9 cellular contexts compared by ENCODE assay signal in genomic region chr22:20583471-20583922, GRCh38.
DNase-seq lines count a peak whose midpoint lies in the region; ATAC-seq and TF ChIP-seq lines count a peak whose summit lies in the region.
"Had no signal": no experiment of that assay in that cellular context is flagged by ENCODE, and none has a peak within 500 bp of the region (broad histone marks: within the 10 kb centered on the region; RNA-seq: fewer than 3 reads in every experiment).

No MANE protein-coding gene starts in this region.

- H3K4me1 Mint-ChIP-seq in activated naive CD4-positive, alpha-beta T cell treated with anti-CD3 and anti-CD28 coated beads, Interleukin-2, amount 10 ng/mL, durations not matched to agents 7 days and 5 days: peaks cover 3% of the 10 kb centered on the region
- peaks cover 0 to 2% of the 10 kb centered on the region in 2 donors for H3K4me1 Mint-ChIP-seq in stimulated activated naive B cell treated with anti-CD40 and anti-IgM and Interleukin-4, amounts not matched to agents 10 μg/mL and 1 μg/mL and 100 μg/mL, for 72 hours
- peaks cover 5% of the 10 kb centered on the region for H3K4me1 Mint-ChIP-seq in activated CD8-positive, alpha-beta T cell treated with anti-CD3 and anti-CD28 coated beads, Interleukin-2, amount 10 ng/mL, durations not matched to agents 7 days and 5 days (ENCODE audit: low read depth)

- POLR2A ChIA-PET in RWPE1 (lab: Yijun Ruan, JAX; ENCODE audit: low non-redundant PET): no interaction called here
- POLR2A ChIA-PET in activated CD8-positive, alpha-beta T cell treated with anti-CD3 and anti-CD28 coated beads, Interleukin-2, amount 10 ng/mL, durations not matched to agents 7 days and 5 days (lab: Charles Lee): interaction anchor here (0.7 kb wide), 1 partner anchor 1142 kb away, joined by 4 read pairs; no protein-coding TSS in a partner anchor

- peak overlapping the region; percentile 99 for H3K27ac ChIP-seq in RWPE1
- H3K27ac ChIP-seq: body of pancreas had no signal

- H3K27me3 Mint-ChIP-seq in activated naive CD4-positive, alpha-beta T cell treated with anti-CD3 and anti-CD28 coated beads, Interleukin-2, amount 10 ng/mL, durations not matched to agents 7 days and 5 days: no peaks in the 10 kb centered on the region
- no peaks in the 10 kb centered on the region for H3K27me3 Mint-ChIP-seq in stimulated activated naive B cell treated with anti-CD40 and anti-IgM and Interleukin-4, amounts not matched to agents 10 μg/mL and 1 μg/mL and 100 μg/mL, for 72 hours
- H3K27me3 Mint-ChIP-seq in activated CD8-positive, alpha-beta T cell treated with anti-CD3 and anti-CD28 coated beads, Interleukin-2, amount 10 ng/mL, durations not matched to agents 7 days and 5 days (ENCODE audit: low read depth): no peaks in the 10 kb centered on the region

- H3K36me3 Mint-ChIP-seq in activated naive CD4-positive, alpha-beta T cell treated with anti-CD3 and anti-CD28 coated beads, Interleukin-2, amount 10 ng/mL, durations not matched to agents 7 days and 5 days: peaks cover 35% of the 10 kb centered on the region
- peaks cover 43 to 59% of the 10 kb centered on the region in 2 donors for H3K36me3 Mint-ChIP-seq in stimulated activated naive B cell treated with anti-CD40 and anti-IgM and Interleukin-4, amounts not matched to agents 10 μg/mL and 1 μg/mL and 100 μg/mL, for 72 hours
- H3K36me3 Mint-ChIP-seq in activated CD8-positive, alpha-beta T cell treated with anti-CD3 and anti-CD28 coated beads, Interleukin-2, amount 10 ng/mL, durations not matched to agents 7 days and 5 days (ENCODE audit: low read depth): peaks cover 40% of the 10 kb centered on the region

- no peaks in the 10 kb centered on the region for H3K9me3 Mint-ChIP-seq in activated naive CD4-positive, alpha-beta T cell treated with anti-CD3 and anti-CD28 coated beads, Interleukin-2, amount 10 ng/mL, durations not matched to agents 7 days and 5 days
- no peaks in the 10 kb centered on the region for H3K9me3 Mint-ChIP-seq in stimulated activated naive B cell treated with anti-CD40 and anti-IgM and Interleukin-4, amounts not matched to agents 10 μg/mL and 1 μg/mL and 100 μg/mL, for 72 hours
- H3K9me3 Mint-ChIP-seq in activated CD8-positive, alpha-beta T cell treated with anti-CD3 and anti-CD28 coated beads, Interleukin-2, amount 10 ng/mL, durations not matched to agents 7 days and 5 days (ENCODE audit: insufficient read depth): no peaks in the 10 kb centered on the region

- intact Hi-C loops in head of caudate nucleus (cut with DNase I): no loop called here

- ATAC-seq in stimulated activated naive B cell treated with anti-CD40 and anti-IgM and Interleukin-4, amounts not matched to agents 10 μg/mL and 1 μg/mL and 100 μg/mL, for 72 hours (replicated peaks): no peak
- no peak for ATAC-seq in activated CD8-positive, alpha-beta T cell treated with anti-CD3 and anti-CD28 coated beads, Interleukin-2, amount 10 ng/mL, durations not matched to agents 7 days and 5 days
- no peak for ATAC-seq in GM19463 (IDR thresholded peaks at IDR 0.05; ENCODE audit: unreplicated experiment)
- ATAC-seq: body of pancreas had no signal

- H3K27ac Mint-ChIP-seq in activated naive CD4-positive, alpha-beta T cell treated with anti-CD3 and anti-CD28 coated beads, Interleukin-2, amount 10 ng/mL, durations not matched to agents 7 days and 5 days: no peak overlapping the region
- peak overlapping the region; percentile 20 for H3K27ac Mint-ChIP-seq in stimulated activated naive B cell treated with anti-CD40 and anti-IgM and Interleukin-4, amounts not matched to agents 10 μg/mL and 1 μg/mL and 100 μg/mL, for 72 hours
- H3K27ac Mint-ChIP-seq in activated CD8-positive, alpha-beta T cell treated with anti-CD3 and anti-CD28 coated beads, Interleukin-2, amount 10 ng/mL, durations not matched to agents 7 days and 5 days: no peak overlapping the region

- H3K4me3 Mint-ChIP-seq in activated naive CD4-positive, alpha-beta T cell treated with anti-CD3 and anti-CD28 coated beads, Interleukin-2, amount 10 ng/mL, durations not matched to agents 7 days and 5 days: no peak overlapping the region
- no peak overlapping the region for H3K4me3 Mint-ChIP-seq in stimulated activated naive B cell treated with anti-CD40 and anti-IgM and Interleukin-4, amounts not matched to agents 10 μg/mL and 1 μg/mL and 100 μg/mL, for 72 hours
- H3K4me3 Mint-ChIP-seq in activated CD8-positive, alpha-beta T cell treated with anti-CD3 and anti-CD28 coated beads, Interleukin-2, amount 10 ng/mL, durations not matched to agents 7 days and 5 days: no peak overlapping the region

- peak; percentile 6 for DNase-seq in activated naive CD4-positive, alpha-beta T cell treated with anti-CD3 and anti-CD28 coated beads, Interleukin-2, amount 50 U/mL, for 16 hours
- DNase-seq in activated naive CD4-positive, alpha-beta T cell treated with anti-CD3 and anti-CD28 coated beads, Interleukin-2, amount 10 ng/mL, durations not matched to agents 7 days and 5 days: no peak
- no peak for DNase-seq in RWPE1 (ENCODE audit: low spot score)
- DNase-seq in head of caudate nucleus: peak in 40 of 42 donors; percentile 25 to 86 (median 60)
- no peak for DNase-seq in stimulated activated naive B cell treated with anti-CD40 and anti-IgM and Interleukin-4, amounts not matched to agents 10 μg/mL and 1 μg/mL and 100 μg/mL, for 72 hours
- DNase-seq in activated CD8-positive, alpha-beta T cell treated with anti-CD3 and anti-CD28 coated beads, Interleukin-2, amount 10 ng/mL, durations not matched to agents 7 days and 5 days: no peak
- DNase-seq in NCI-H345 (lab: John Stamatoyannopoulos, UW): no peak

- CTCF ChIA-PET in activated naive CD4-positive, alpha-beta T cell treated with anti-CD3 and anti-CD28 coated beads, Interleukin-2, amount 10 ng/mL, durations not matched to agents 7 days and 5 days (lab: Charles Lee): interaction anchor here (0.8 to 1.3 kb wide), 4 partner anchors 12 to 166 kb away, joined by 3 to 5 read pairs (median 4); no protein-coding TSS in a partner anchor
- CTCF ChIA-PET in RWPE1 (lab: Yijun Ruan, JAX): interaction anchor here (1.1 kb wide), 1 partner anchor 19 kb away, joined by 4 read pairs; no protein-coding TSS in a partner anchor
- CTCF ChIA-PET in activated CD8-positive, alpha-beta T cell treated with anti-CD3 and anti-CD28 coated beads, Interleukin-2, amount 10 ng/mL, durations not matched to agents 7 days and 5 days (lab: Charles Lee): interaction anchor here (1.3 to 1.8 kb wide), 3 partner anchors 14 to 32 kb away, joined by 3 to 7 read pairs (median 6); no protein-coding TSS in a partner anchor

- no peak for TF ChIP-seq CTCF in RWPE1 (conservative IDR thresholded peaks at IDR 0.05; ENCODE audit: low read depth)

Comparison
In these comparisons a context has a peak if more than half of its experiments do, and no peak if none do; other contexts are left out.
1. DNase-seq: peak in activated naive CD4-positive, alpha-beta T cell treated with anti-CD3 and anti-CD28 coated beads, Interleukin-2, amount 50 U/mL, for 16 hours (single experiment) and head of caudate nucleus (40 of 42); none in activated naive CD4-positive, alpha-beta T cell treated with anti-CD3 and anti-CD28 coated beads, Interleukin-2, amount 10 ng/mL, durations not matched to agents 7 days and 5 days (single experiment), RWPE1 (single experiment), stimulated activated naive B cell treated with anti-CD40 and anti-IgM and Interleukin-4, amounts not matched to agents 10 μg/mL and 1 μg/mL and 100 μg/mL, for 72 hours (single experiment), activated CD8-positive, alpha-beta T cell treated with anti-CD3 and anti-CD28 coated beads, Interleukin-2, amount 10 ng/mL, durations not matched to agents 7 days and 5 days (single experiment) and NCI-H345 (single experiment).